12 cellular contexts compared by ENCODE assay signal in the genomic region with DNA sequence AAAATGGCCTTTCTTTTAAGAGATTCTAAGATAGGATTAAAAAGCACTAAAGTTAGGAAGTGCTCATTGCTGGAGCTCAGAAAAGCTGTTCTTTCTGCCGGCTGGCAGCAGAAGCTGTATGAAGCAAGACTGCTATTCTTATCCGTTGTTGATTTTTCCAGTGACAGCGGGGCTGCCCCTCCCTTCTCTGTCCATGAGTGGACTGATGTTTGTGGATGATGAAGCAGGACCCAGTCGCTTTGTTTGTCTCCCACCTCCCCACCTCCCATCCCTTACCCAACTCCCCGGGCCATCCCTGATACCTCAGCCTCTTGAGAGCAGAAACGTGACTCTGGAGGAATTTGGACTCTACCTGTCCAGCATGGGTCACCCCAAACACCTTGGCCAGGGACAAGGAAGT. TPM values are rescaled to one million over a fixed set of nuclear protein-coding genes. Genes with fewer than 3 reads are reported as not detected.
A peak's percentile ranks its signal among the peaks of the same experiment; 100 is the strongest.
DNase-seq lines count a peak whose midpoint lies in the region; ATAC-seq and TF ChIP-seq lines count a peak whose summit lies in the region.
"Had no signal": no experiment of that assay in that cellular context is flagged by ENCODE, and none has a peak within 500 bp of the region (broad histone marks: within the 10 kb centered on the region; RNA-seq: fewer than 3 reads in every experiment).

No MANE protein-coding gene starts in this region.

- 7 to 21% (median 17%) methylated on average over 6 of the region's 6 CpGs for WGBS in psoas muscle, 3 donors

- no peaks in the 10 kb centered on the region for H3K9me3 ChIP-seq in left ventricle myocardium inferior (replicated peaks)
- H3K9me3 ChIP-seq in psoas muscle, result no peaks in the 10 kb centered on the region

- ATAC-seq in psoas muscle (peak; percentile 59 to 74 (median 62)), GM18907 (IDR thresholded peaks at IDR 0.05; ENCODE audit: unreplicated experiment) (no peak), GM21786 (IDR thresholded peaks at IDR 0.05; ENCODE audit: unreplicated experiment) (no peak)
- ATAC-seq: stimulated activated naive CD8-positive, alpha-beta T cell treated with anti-CD3 and anti-CD28 coated beads, Interleukin-15, amount 100 ng/mL, for 72 hours had no signal

- TF ChIP-seq CTCF in left ventricle myocardium inferior (IDR thresholded peaks at IDR 0.05; ENCODE audit: borderline replicate concordance) (no peak), psoas muscle (IDR thresholded peaks at IDR 0.05) (no peak)

- H3K27me3 ChIP-seq in left ventricle myocardium inferior (ENCODE audit: low read depth), result no peaks in the 10 kb centered on the region
- H3K27me3 ChIP-seq in psoas muscle (ENCODE audit: insufficient read depth in 3 of 3, low read length in 2 of 3), result no peaks in the 10 kb centered on the region

- H3K4me1 ChIP-seq in left ventricle myocardium inferior (peaks cover 56% of the 10 kb centered on the region), psoas muscle (peaks cover 93% of the 10 kb centered on the region)

- H3K4me3 ChIP-seq in left ventricle myocardium inferior, result peak overlapping the region; percentile 12
- peak overlapping the region; percentile 24 for H3K4me3 ChIP-seq in psoas muscle
- H3K4me3 ChIP-seq: SK-N-MC had no signal

- intact Hi-C loops in left ventricle myocardium inferior (cut with micrococcal nuclease), result no loop called here
- intact Hi-C loops in psoas muscle (cut with DNase I), result no loop called here

- H3K27ac ChIP-seq in left ventricle myocardium inferior (replicated peaks), result peak overlapping the region; percentile 86
- H3K27ac ChIP-seq in psoas muscle, result peak overlapping the region; percentile 97
- H3K27ac ChIP-seq: SK-N-MC had no signal

- H3K36me3 ChIP-seq in left ventricle myocardium inferior, result peaks cover 48% of the 10 kb centered on the region
- H3K36me3 ChIP-seq in psoas muscle (ENCODE audit: insufficient read depth in 1 of 2, low read depth in 1 of 2), result peaks cover 0 to 19% of the 10 kb centered on the region in 2 donors

- DNase-seq in EH (ENCODE audit: low read depth) (peak; percentile 13), anterior cingulate cortex (lab: John Stamatoyannopoulos, UW) (peak in 39 of 58 donors; percentile 7 to 63 (median 28)), left ventricle myocardium inferior (peak; percentile 50), psoas muscle (peak; percentile 65 to 87), cerebellar cortex (ENCODE audit: low spot score) (no peak), NK-92 (lab: John Stamatoyannopoulos, UW; ENCODE audit: unreplicated experiment) (no peak)
- DNase-seq: NCI-H1105; stimulated activated naive CD8-positive, alpha-beta T cell treated with anti-CD3 and anti-CD28 coated beads, Interleukin-15, amount 100 ng/mL, for 72 hours had no signal

RNA-seq across cellular contexts. Expression of a gene that starts 10.3 kb away (rescaled TPM):
- total RNA-seq in left ventricle myocardium inferior (32.7 TPM), psoas muscle (1,000 to 10,000 TPM in 2 of 4 donors, 100 to 1,000 TPM in 2; 138 to 1,165 (median 841) TPM)
- polyA plus RNA-seq in psoas muscle, result 1,000 to 10,000 TPM in 1 of 3 donors, 100 to 1,000 TPM in 1, 10 to 100 TPM in 1; 91.1 to 1,241 (median 578) TPM
- polyA plus RNA-seq: keratinocyte had no signal

RNA-seq across cellular contexts. Expression of a gene that starts 14.7 kb away (rescaled TPM):
- total RNA-seq in left ventricle myocardium inferior (5.0 TPM), psoas muscle (10 to 100 TPM; 13.1 to 90.8 (median 38.8) TPM)
- 10 to 100 TPM in 1 of 3 donors, 1 to 10 TPM in 2; 1.3 to 29.2 (median 7.4) TPM for polyA plus RNA-seq in psoas muscle

RNA-seq across cellular contexts. Expression of a gene that starts 50.6 kb away (rescaled TPM):
- total RNA-seq in left ventricle myocardium inferior, result 0.55 TPM
- total RNA-seq in psoas muscle, result under 1 TPM in 2 of 4 donors, not detected in 2; 0.25 to 0.77 TPM
- under 1 TPM; 0.18 to 0.39 (median 0.29) TPM for polyA plus RNA-seq in psoas muscle
- polyA plus RNA-seq: keratinocyte had no signal

RNA-seq across cellular contexts. Expression of a gene that starts 52.2 kb away (rescaled TPM):
- total RNA-seq in left ventricle myocardium inferior, result 6.3 TPM
- total RNA-seq in psoas muscle, result 10 to 100 TPM in 3 of 4 donors, 1 to 10 TPM in 1; 7.1 to 12.9 (median 11.3) TPM
- polyA plus RNA-seq in psoas muscle, result 10 to 100 TPM in 1 of 3 donors, 1 to 10 TPM in 2; 3.5 to 22.3 (median 5.6) TPM

Comparison
In these comparisons a context has a peak if more than half of its experiments do, and no peak if none do; other contexts are left out.
1. DNase-seq: peak in EH (single experiment), anterior cingulate cortex (39 of 58), left ventricle myocardium inferior (single experiment) and psoas muscle (2 of 2); none in cerebellar cortex (single experiment) and NK-92 (single experiment).
2. ATAC-seq: peak in psoas muscle (4 of 4); none in GM18907 (single experiment) and GM21786 (single experiment).